ENCODE assay signal across 8 cellular contexts in the genomic region with DNA sequence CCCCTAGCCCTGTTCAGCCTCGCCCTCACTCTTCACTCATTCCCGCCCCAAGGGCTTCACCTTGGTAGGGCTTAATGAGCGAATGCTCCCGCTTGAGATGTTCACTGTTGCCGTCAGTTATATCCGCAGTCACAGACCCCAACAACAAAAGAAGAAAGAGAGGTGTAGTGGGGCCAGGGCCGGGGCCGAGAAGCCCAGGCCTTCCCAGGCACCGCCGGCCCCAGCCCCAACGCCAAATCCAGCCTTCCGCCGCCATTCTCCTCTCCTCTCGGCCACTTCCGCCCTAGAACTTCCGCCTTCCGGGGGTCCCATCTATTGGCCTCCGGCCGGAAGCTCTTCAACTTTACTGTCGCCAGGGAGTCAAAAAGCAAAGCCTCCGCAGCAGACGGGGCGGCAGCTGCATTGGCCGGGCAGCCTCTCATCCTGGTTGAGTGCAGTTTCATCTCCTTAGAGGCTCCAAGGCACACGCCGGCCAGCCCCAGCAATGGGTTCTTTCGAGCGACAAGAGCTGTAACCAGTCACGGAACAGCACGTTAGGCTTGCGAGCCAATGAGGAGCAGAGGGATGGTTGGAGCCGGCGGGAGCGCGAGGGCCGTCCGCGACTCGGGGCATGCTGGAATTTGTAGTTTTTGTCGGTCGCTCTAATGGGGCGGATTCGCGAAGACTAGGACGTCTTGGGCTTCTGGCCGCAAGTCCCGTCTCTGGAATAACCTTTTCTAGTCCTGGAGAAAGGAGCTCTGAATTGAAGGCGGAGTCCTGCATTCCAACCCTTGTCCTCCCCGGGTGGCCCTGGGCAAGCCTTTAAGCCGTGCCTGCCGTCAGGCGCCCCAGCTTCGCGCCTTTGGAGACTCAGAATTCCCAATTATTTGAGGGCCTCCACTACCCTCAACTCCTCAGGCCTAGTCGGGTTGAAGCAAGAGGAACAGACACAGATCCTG. TPM values are rescaled to one million over a fixed set of nuclear protein-coding genes. Genes with fewer than 3 reads are reported as not detected.
DNase-seq lines count a peak whose midpoint lies in the region; ATAC-seq, FAIRE-seq and TF ChIP-seq lines count a peak whose summit lies in the region.

Gene LMAN2, minus strand, starts transcription at position 277 of the 938 bp plus-strand sequence. Its CDS starts 21 bp downstream, at position 256.

- dilution Hi-C loops in IMR-90 (cut with HindIII; ENCODE audit: low sequenced_read_pairs, unreplicated experiment) = no loop called here

- peak within 1 kb of the TSS; percentile 99 to 100 for H4K8ac ChIP-seq in IMR-90 (ENCODE audit: low read depth in 2 of 2, low read length in 2 of 2)

- peak within 1 kb of the TSS; percentile 98 for H2AK5ac ChIP-seq in IMR-90 (ENCODE audit: low read depth, low read length)

- peaks cover 2% of the 10 kb centered on the region; the same call in 1 of the 2 replicates for H3K9me3 ChIP-seq in IMR-90 (ENCODE audit: control insufficient read depth, insufficient read depth, low read length)

- ATAC-seq in GM21528 (IDR thresholded peaks at IDR 0.05; ENCODE audit: low FRiP score, unreplicated experiment) (peak; percentile 92), IMR-90 (ENCODE audit: low read depth) (peak; percentile 99)

- H2BK120ac ChIP-seq in IMR-90 (ENCODE audit: low read depth, low read length) = peak within 1 kb of the TSS; percentile 89

- peaks cover 2% of the 10 kb centered on the region; the same call in 1 of the 2 replicates for H3K27me3 ChIP-seq in IMR-90 (ENCODE audit: control insufficient read depth, insufficient read depth, low read length)

- peak within 1 kb of the TSS; percentile 70; the same call in 1 of the 2 replicates for H2BK20ac ChIP-seq in IMR-90 (ENCODE audit: low read depth, low read length)

- peak within 1 kb of the TSS; percentile 95 for H2AK9ac ChIP-seq in IMR-90 (replicated peaks; ENCODE audit: low read depth, low read length, poor library complexity)

- peak within 1 kb of the TSS; percentile 78 for H3K9ac ChIP-seq in IMR-90 (ENCODE audit: low read depth, low read length)

- H2BK5ac ChIP-seq in IMR-90 (ENCODE audit: low read depth, low read length, poor library complexity, severe bottlenecking) = peak within 1 kb of the TSS; percentile 93

- H3K27ac ChIP-seq in IMR-90 (ENCODE audit: insufficient read depth, low read length) (peak within 1 kb of the TSS; percentile 86), epithelial cell of prostate (peak within 1 kb of the TSS; percentile 93)

- peak within 1 kb of the TSS; percentile 93 for H3K4ac ChIP-seq in IMR-90 (ENCODE audit: low read depth, low read length)

- peak within 1 kb of the TSS; percentile 99 for H4K91ac ChIP-seq in IMR-90 (ENCODE audit: insufficient read depth, low read depth, low read length)

- intact Hi-C loops in IMR-90 (cut with micrococcal nuclease) = no loop called here

- in situ Hi-C loops in IMR-90 (cut with MboI; ENCODE audit: low sequenced_read_pairs) = no loop called here

- H3K4me1 ChIP-seq in IMR-90 (ENCODE audit: control insufficient read depth, insufficient read depth, low read length) = peaks cover 23% of the 10 kb centered on the region

- peak within 1 kb of the TSS; percentile 84 for H3K56ac ChIP-seq in IMR-90 (ENCODE audit: extremely low read depth, insufficient read depth, low read length)

- peak within 1 kb of the TSS; percentile 91 for H4K5ac ChIP-seq in IMR-90 (ENCODE audit: low read depth, low read length)

- H3K18ac ChIP-seq in IMR-90 (ENCODE audit: low read depth, low read length) = peak within 1 kb of the TSS; percentile 79

- peak; percentile 86 for TF ChIP-seq POLR2A in IMR-90 (IDR thresholded peaks at IDR 0.05; ENCODE audit: low read depth, low read length)

- peaks cover 7% of the 10 kb centered on the region; the same call in 1 of the 2 replicates for H3K36me3 ChIP-seq in IMR-90 (ENCODE audit: control insufficient read depth, insufficient read depth, low read length)

- FAIRE-seq in D721Med (lab: Jason Lieb, UNC) = no peak

- TF ChIP-seq CTCF in D721Med (IDR thresholded peaks at IDR 0.05; ENCODE audit: insufficient read depth, missing control alignments) = no peak
- no peak for TF ChIP-seq CTCF in IMR-90 (conservative IDR thresholded peaks at IDR 0.05; ENCODE audit: low read depth, low read length)

- POLR2A ChIA-PET in IMR-90 (lab: Charles Lee; ENCODE audit: unreplicated experiment) = interaction anchor here (0.6 to 0.7 kb wide), 2 partner anchors 9 to 124 kb away, joined by 3 to 4 read pairs; no protein-coding TSS in a partner anchor

- H3K14ac ChIP-seq in IMR-90 (replicated peaks; ENCODE audit: low read depth, low read length) = peak within 1 kb of the TSS; percentile 95

- WGBS in IMR-90 (ENCODE audit: extremely low coverage in 2 of 2, insufficient read length in 1 of 2), 2 experiments = 2% methylated on average over 29 of the region's 55 CpGs; no CpG with 5 or more reads in 1 of the 2 experiments

- CTCF ChIA-PET in IMR-90 (lab: Yijun Ruan, JAX) = interaction anchor here (1.2 to 1.4 kb wide), 2 partner anchors 52 to 102 kb away, joined by 3 to 5 read pairs; no protein-coding TSS in a partner anchor

- H3K79me1 ChIP-seq in IMR-90 (ENCODE audit: low read depth in 1 of 2, low read length in 2 of 2) = peaks cover 31 to 36% of the 10 kb centered on the region in 2 experiments

- peaks cover 12% of the 10 kb centered on the region for H4K20me1 ChIP-seq in IMR-90 (ENCODE audit: insufficient read depth, low read length)

- H2AFZ ChIP-seq in IMR-90 (replicated peaks; ENCODE audit: low read length, poor library complexity) = peak within 1 kb of the TSS; percentile 99

- DNase-seq in D721Med (ENCODE audit: insufficient read length, low spot score) (peak; percentile 96), IMR-90 (peak; percentile 96), OCI-M1 (lab: John Stamatoyannopoulos, UW) (peak; percentile 95), activated T-cell treated with anti-CD3 and anti-CD28 coated beads for 24 hours (ENCODE audit: low read depth) (peak; percentile 86), epithelial cell of prostate (ENCODE audit: low read depth, low spot score) (peak; percentile 77), mucosa of gallbladder (ENCODE audit: low spot score) (peak; percentile 95)
- DNase-seq in stimulated activated CD8-positive, alpha-beta memory T cell treated with anti-CD3 and anti-CD28 coated beads, Interleukin-4, amount 100 ng/mL, for 4 hours (ENCODE audit: low read depth in 2 of 2, low spot score in 1 of 2) = peak; percentile 74 to 80

- peak within 1 kb of the TSS; percentile 98 for H3K4me2 ChIP-seq in IMR-90 (ENCODE audit: low read depth, low read length)

- peak within 1 kb of the TSS; percentile 63 for H3K4me3 ChIP-seq in IMR-90 (ENCODE audit: insufficient read depth, low read depth, low read length)

- peak within 1 kb of the TSS; percentile 84; the same call in 1 of the 3 replicates for H2BK15ac ChIP-seq in IMR-90 (ENCODE audit: low read depth, low read length)

- no peak for TF ChIP-seq RAD21 in IMR-90 (IDR thresholded peaks at IDR 0.05; ENCODE audit: low read length)

- H3K9me1 ChIP-seq in IMR-90 (ENCODE audit: insufficient read depth, low read length) = peaks cover 10% of the 10 kb centered on the region; the same call in 1 of the 2 replicates

- BruUV-seq in IMR-90 (replicated peaks; lab: Mats Ljungman, UMichigan) = no TSS peak

- H3K23ac ChIP-seq in IMR-90 (ENCODE audit: low read depth, low read length) = peak within 1 kb of the TSS; percentile 83

TF ChIP-seq in IMR-90, 13 proteins besides CTCF, POLR2A, EP300 and RAD21:
- TF ChIP-seq CHD1 (IDR thresholded peaks at IDR 0.05; ENCODE audit: low read depth, low read length) (peak; percentile 71; the same call in 1 of the 2 replicates), USF2 (IDR thresholded peaks at IDR 0.05; ENCODE audit: low read depth, low read length) (peak; percentile 36; the same call in 1 of the 2 replicates), BHLHE40 (IDR thresholded peaks at IDR 0.05; ENCODE audit: low read depth, low read length) (no peak)

RNA-seq across cellular contexts. Expression of gene LMAN2, which starts in this region (rescaled TPM):
- 164 and 303 TPM in 2 replicates for total RNA-seq in IMR-90 (2012; rRNA removed)
- 251 and 253 TPM in 2 replicates for polyA plus RNA-seq in IMR-90 (2012; rRNA removed)
- polyA plus RNA-seq in IMR-90 (2012; cell fraction: cytosol; rRNA removed) = 241 and 386 TPM in 2 replicates
- polyA plus RNA-seq in IMR-90 (2012; cell fraction: nucleus; rRNA removed; ENCODE audit: low replicate concordance) = 123 and 180 TPM in 2 replicates
- 184 TPM for total RNA-seq in mucosa of gallbladder

Comparison
In these comparisons a context has a peak if more than half of its experiments do, and no peak if none do; other contexts are left out.
1. Peak in every context shown above with its lines: DNase-seq, ATAC-seq, H3K4me3 ChIP-seq and H3K27ac ChIP-seq.